Comparison of ENCODE assay signal across 1 cellular context in genomic region chr5:39526914-39527477, GRCh38.
TF ChIP-seq lines count a peak whose summit lies in the region.

No MANE protein-coding gene starts in this region.

TF ChIP-seq in liver, 16 proteins besides CTCF, POLR2A, EP300 and RAD21 (continued from another document):
- TF ChIP-seq YY1 (IDR thresholded peaks at IDR 0.05), result peak; percentile 23
